ENCODE assay signal across 11 cellular contexts in the genomic region with DNA sequence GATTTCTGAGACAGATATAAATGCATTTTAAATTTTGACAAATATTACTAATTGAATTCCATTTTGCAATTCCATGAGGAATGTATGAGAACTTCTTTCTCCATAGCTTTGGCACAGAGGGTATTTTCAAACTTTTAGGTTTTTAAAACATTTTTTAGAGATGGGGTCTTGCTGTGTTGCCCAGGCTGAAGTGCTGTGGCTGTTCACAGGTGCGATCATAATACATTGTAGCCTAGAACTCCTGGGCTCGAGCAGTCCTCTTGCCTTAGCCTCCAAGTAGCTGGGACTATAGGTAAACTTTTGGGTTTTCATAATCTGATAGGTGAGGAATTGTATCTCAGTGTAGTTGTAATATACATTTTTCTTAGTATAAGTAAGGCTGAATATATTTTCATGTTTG.
"Had no signal": no experiment of that assay in that cellular context is flagged by ENCODE, and none has a peak within 500 bp of the region (broad histone marks: within the 10 kb centered on the region; RNA-seq: fewer than 3 reads in every experiment).

No MANE protein-coding gene starts in this region.

- H3K9ac ChIP-seq: GM23248 had no signal

- ATAC-seq: GM23338, HCT116 had no signal

- H3K27ac ChIP-seq: GM23248 had no signal

- H3K9me3 ChIP-seq: HAP-1 had no signal

- H3K36me3 ChIP-seq: HAP-1 had no signal

- H3K4me1 Mint-ChIP-seq: GM23338, H9 had no signal

- FAIRE-seq: H1, H54 had no signal

- H3K4me3 ChIP-seq: GM23248, GM23338, HAP-1 had no signal

- DNase-seq: GM23248, GOT3, H7, H9, HCEC 1CT, HFFc6 had no signal

- H2AFZ ChIP-seq: GM23248, GM23338 had no signal

- H3K27ac Mint-ChIP-seq: GM23338, H9, HFFc6 had no signal

- H3K4me1 ChIP-seq: HAP-1 had no signal

- H3K4me3 Mint-ChIP-seq: GM23338, H9, HFFc6 had no signal

- H3K4me2 ChIP-seq: GM23338 had no signal

- H3K9me3 Mint-ChIP-seq: GM23338, H9, HFFc6 had no signal
